38 cellular contexts compared by ENCODE assay signal in the genomic region with DNA sequence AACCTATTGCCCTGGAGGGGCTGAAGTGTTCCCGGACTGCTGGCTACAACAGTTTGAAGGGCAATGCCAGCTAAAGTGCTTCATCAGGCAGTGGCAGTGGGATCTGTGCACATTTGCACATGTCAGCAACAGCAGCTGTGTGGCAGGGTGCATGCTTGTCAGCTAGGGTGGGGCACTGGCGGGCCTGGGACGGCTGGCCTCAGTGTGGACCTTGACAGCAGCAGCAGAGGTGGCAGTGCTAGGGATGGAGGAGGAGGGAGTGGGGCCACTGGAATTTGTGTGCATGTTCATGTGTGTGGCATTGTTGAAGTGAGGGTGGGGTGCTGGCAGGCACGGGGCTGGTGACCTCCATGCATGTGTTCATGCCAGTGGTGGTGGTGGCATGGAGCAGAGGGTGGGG.
"Had no signal": no experiment of that assay in that cellular context is flagged by ENCODE, and none has a peak within 500 bp of the region (broad histone marks: within the 10 kb centered on the region; RNA-seq: fewer than 3 reads in every experiment).

No MANE protein-coding gene starts in this region.

- H3K27ac Mint-ChIP-seq: activated CD4-positive, alpha-beta memory T cell treated with anti-CD3 and anti-CD28 coated beads, Interleukin-2, amount 10 ng/mL, durations not matched to agents 7 days and 5 days; activated CD4-positive, alpha-beta T cell treated with anti-CD3 and anti-CD28 coated beads for 36 hours; activated CD4-positive, alpha-beta T cell treated with anti-CD3 and anti-CD28 coated beads, Interleukin-2, amount 10 ng/mL, durations not matched to agents 7 days and 5 days; activated CD8-positive, alpha-beta memory T cell treated with anti-CD3 and anti-CD28 coated beads, Interleukin-2, amount 10 ng/mL, durations not matched to agents 7 days and 5 days; activated CD8-positive, alpha-beta T cell treated with anti-CD3 and anti-CD28 coated beads, Interleukin-2, amount 10 ng/mL, durations not matched to agents 7 days and 5 days; activated naive CD4-positive, alpha-beta T cell treated with anti-CD3 and anti-CD28 coated beads, Interleukin-2, amount 10 ng/mL, durations not matched to agents 7 days and 5 days; activated naive CD4-positive, alpha-beta T cell treated with anti-CD3 and anti-CD28 coated beads, Interleukin-2, amount 50 U/mL, for 24 hours; activated naive CD8-positive, alpha-beta T cell; activated naive CD8-positive, alpha-beta T cell treated with anti-CD3 and anti-CD28 coated beads, Interleukin-2, amount 10 ng/mL, durations not matched to agents 7 days and 5 days; activated naive CD8-positive, alpha-beta T cell treated with anti-CD3 and anti-CD28 coated beads, Interleukin-2, amount 50 U/mL, for 24 hours; activated T-cell treated with anti-CD3 and anti-CD28 coated beads, Interleukin-2, amount 50 U/mL, for 24 hours; activated T-helper 2 cell treated with anti-CD3 and anti-CD28 coated beads, Interferon-gamma antibody, Interleukin-2, Interleukin-4, amounts not matched to agents 10 μg/mL and 5 μg/mL and 100 μg/mL, durations not matched to agents 14 hours and 24 hours and 36 hours; brain; T-helper 1 cell treated with Interleukin-12 subunit alpha and Interleukin-12 subunit beta and Interleukin-4 antibody, amounts not matched to agents 30 μg/mL and 1 μg/mL, for 36 hours; T-helper 2 cell treated with Interferon-gamma antibody and Interleukin-4, amounts not matched to agents 5 μg/mL and 100 μg/mL, for 36 hours; WTC11 had no signal

- H3K4me3 Mint-ChIP-seq: activated CD4-positive, alpha-beta memory T cell treated with anti-CD3 and anti-CD28 coated beads, Interleukin-2, amount 10 ng/mL, durations not matched to agents 7 days and 5 days; activated CD4-positive, alpha-beta T cell treated with anti-CD3 and anti-CD28 coated beads for 36 hours; activated CD4-positive, alpha-beta T cell treated with anti-CD3 and anti-CD28 coated beads, Interleukin-2, amount 10 ng/mL, durations not matched to agents 7 days and 5 days; activated CD8-positive, alpha-beta memory T cell treated with anti-CD3 and anti-CD28 coated beads, Interleukin-2, amount 10 ng/mL, durations not matched to agents 7 days and 5 days; activated CD8-positive, alpha-beta T cell treated with anti-CD3 and anti-CD28 coated beads, Interleukin-2, amount 10 ng/mL, durations not matched to agents 7 days and 5 days; activated naive CD4-positive, alpha-beta T cell treated with anti-CD3 and anti-CD28 coated beads, Interleukin-2, amount 10 ng/mL, durations not matched to agents 7 days and 5 days; activated naive CD4-positive, alpha-beta T cell treated with anti-CD3 and anti-CD28 coated beads, Interleukin-2, amount 50 U/mL, for 24 hours; activated naive CD8-positive, alpha-beta T cell; activated naive CD8-positive, alpha-beta T cell treated with anti-CD3 and anti-CD28 coated beads, Interleukin-2, amount 10 ng/mL, durations not matched to agents 7 days and 5 days; activated naive CD8-positive, alpha-beta T cell treated with anti-CD3 and anti-CD28 coated beads, Interleukin-2, amount 50 U/mL, for 24 hours; activated T-cell treated with anti-CD3 and anti-CD28 coated beads, Interleukin-2, amount 50 U/mL, for 24 hours; brain; central memory CD8-positive, alpha-beta T cell; T-helper 1 cell treated with Interleukin-12 subunit alpha and Interleukin-12 subunit beta and Interleukin-4 antibody, amounts not matched to agents 30 μg/mL and 1 μg/mL, for 36 hours; T-helper 2 cell treated with Interferon-gamma antibody and Interleukin-4, amounts not matched to agents 5 μg/mL and 100 μg/mL, for 36 hours; WTC11 had no signal

- H3K9me3 Mint-ChIP-seq: activated CD4-positive, alpha-beta memory T cell treated with anti-CD3 and anti-CD28 coated beads, Interleukin-2, amount 10 ng/mL, durations not matched to agents 7 days and 5 days; activated CD4-positive, alpha-beta T cell treated with anti-CD3 and anti-CD28 coated beads, Interleukin-2, amount 10 ng/mL, durations not matched to agents 7 days and 5 days; activated naive CD4-positive, alpha-beta T cell treated with anti-CD3 and anti-CD28 coated beads, Interleukin-2, amount 10 ng/mL, durations not matched to agents 7 days and 5 days; activated naive CD8-positive, alpha-beta T cell treated with anti-CD3 and anti-CD28 coated beads, Interleukin-2, amount 10 ng/mL, durations not matched to agents 7 days and 5 days; activated T-helper 2 cell treated with anti-CD3 and anti-CD28 coated beads, Interferon-gamma antibody, Interleukin-2, Interleukin-4, amounts not matched to agents 10 μg/mL and 5 μg/mL and 100 μg/mL, durations not matched to agents 14 hours and 24 hours and 36 hours; T-helper 1 cell treated with Interleukin-12 subunit alpha and Interleukin-12 subunit beta and Interleukin-4 antibody, amounts not matched to agents 30 μg/mL and 1 μg/mL, for 36 hours; T-helper 2 cell treated with Interferon-gamma antibody and Interleukin-4, amounts not matched to agents 5 μg/mL and 100 μg/mL, for 36 hours had no signal

- ATAC-seq: activated CD4-positive, alpha-beta T cell treated with anti-CD3 and anti-CD28 coated beads for 36 hours; activated CD4-positive, CD25-positive, alpha-beta regulatory T cell treated with anti-CD3 and anti-CD28 coated beads, Interleukin-2, amount 50 U/mL, for 24 hours; activated CD8-positive, alpha-beta memory T cell treated with anti-CD3 and anti-CD28 coated beads, Interleukin-2, amount 10 ng/mL, durations not matched to agents 7 days and 5 days; activated CD8-positive, alpha-beta T cell treated with anti-CD3 and anti-CD28 coated beads, Interleukin-2, amount 10 ng/mL, durations not matched to agents 7 days and 5 days; activated naive CD8-positive, alpha-beta T cell treated with anti-CD3 and anti-CD28 coated beads, Interleukin-2, amount 50 U/mL, for 24 hours; WTC11 had no signal

- DNase-seq: activated CD4-positive, alpha-beta memory T cell treated with anti-CD3 and anti-CD28 coated beads, Interleukin-2, amount 10 ng/mL, durations not matched to agents 7 days and 5 days; activated CD4-positive, alpha-beta T cell treated with anti-CD3 and anti-CD28 coated beads for 1 hour; activated CD4-positive, alpha-beta T cell treated with anti-CD3 and anti-CD28 coated beads for 36 hours; activated CD4-positive, alpha-beta T cell treated with anti-CD3 and anti-CD28 coated beads for 48 hours; activated CD4-positive, alpha-beta T cell treated with anti-CD3 and anti-CD28 coated beads, Interleukin-2, amount 10 ng/mL, durations not matched to agents 7 days and 5 days; activated CD4-positive, alpha-beta T cell treated with anti-CD3 and anti-CD28 coated beads, Interleukin-2, amount 50 U/mL, for 48 hours; activated CD4-positive, CD25-positive, alpha-beta regulatory T cell; activated CD8-positive, alpha-beta memory T cell treated with anti-CD3 and anti-CD28 coated beads for 24 hours; activated CD8-positive, alpha-beta memory T cell treated with anti-CD3 and anti-CD28 coated beads, Interleukin-2, amount 10 ng/mL, durations not matched to agents 7 days and 5 days; activated CD8-positive, alpha-beta memory T cell treated with anti-CD3 and anti-CD28 coated beads, Interleukin-2, amount 50 U/mL, for 48 hours; activated CD8-positive, alpha-beta T cell treated with anti-CD3 and anti-CD28 coated beads, Interleukin-2, amount 10 ng/mL, durations not matched to agents 7 days and 5 days; activated effector memory CD4-positive, alpha-beta T cell treated with Interleukin-2 at 50 U/mL for 16 hours; activated gamma-delta T cell; activated naive CD4-positive, alpha-beta T cell treated with anti-CD3 and anti-CD28 coated beads, Interleukin-2, amount 10 ng/mL, durations not matched to agents 7 days and 5 days; activated naive CD4-positive, alpha-beta T cell treated with Interleukin-2 at 50 U/mL for 16 hours; activated naive CD8-positive, alpha-beta T cell treated with anti-CD3 and anti-CD28 coated beads, Interleukin-2, amount 10 ng/mL, durations not matched to agents 7 days and 5 days; activated naive CD8-positive, alpha-beta T cell treated with anti-CD3 and anti-CD28 coated beads, Interleukin-2, amount 50 U/mL, for 24 hours; activated T-cell treated with anti-CD3 and anti-CD28 coated beads, Interleukin-2, amount 50 U/mL, for 24 hours; activated T-cell treated with anti-CD3 and anti-CD28 coated beads, Interleukin-2, amount 50 U/mL, for 48 hours; amygdala; anterior cingulate cortex; caudate nucleus; cerebellar nuclear complex; T-helper 1 cell; T-helper 2 cell; T-helper 9 cell; WERI-Rb-1 had no signal

- H3K27ac ChIP-seq: ascending aorta, cardiac muscle cell, WERI-Rb-1 had no signal

- H3K4me1 Mint-ChIP-seq: activated CD4-positive, alpha-beta memory T cell treated with anti-CD3 and anti-CD28 coated beads, Interleukin-2, amount 10 ng/mL, durations not matched to agents 7 days and 5 days; activated CD4-positive, alpha-beta T cell treated with anti-CD3 and anti-CD28 coated beads for 36 hours; activated CD4-positive, alpha-beta T cell treated with anti-CD3 and anti-CD28 coated beads, Interleukin-2, amount 10 ng/mL, durations not matched to agents 7 days and 5 days; activated CD8-positive, alpha-beta memory T cell treated with anti-CD3 and anti-CD28 coated beads, Interleukin-2, amount 10 ng/mL, durations not matched to agents 7 days and 5 days; activated naive CD4-positive, alpha-beta T cell treated with anti-CD3 and anti-CD28 coated beads, Interleukin-2, amount 10 ng/mL, durations not matched to agents 7 days and 5 days; activated naive CD4-positive, alpha-beta T cell treated with anti-CD3 and anti-CD28 coated beads, Interleukin-2, amount 50 U/mL, for 24 hours; activated naive CD8-positive, alpha-beta T cell treated with anti-CD3 and anti-CD28 coated beads, Interleukin-2, amount 10 ng/mL, durations not matched to agents 7 days and 5 days; activated naive CD8-positive, alpha-beta T cell treated with anti-CD3 and anti-CD28 coated beads, Interleukin-2, amount 50 U/mL, for 24 hours; brain; central memory CD8-positive, alpha-beta T cell; WTC11 had no signal

- H3K27me3 Mint-ChIP-seq: activated naive CD4-positive, alpha-beta T cell treated with anti-CD3 and anti-CD28 coated beads, Interleukin-2, amount 10 ng/mL, durations not matched to agents 7 days and 5 days had no signal

- H3K36me3 Mint-ChIP-seq: activated CD8-positive, alpha-beta memory T cell treated with anti-CD3 and anti-CD28 coated beads, Interleukin-2, amount 10 ng/mL, durations not matched to agents 7 days and 5 days; activated naive CD4-positive, alpha-beta T cell treated with anti-CD3 and anti-CD28 coated beads, Interleukin-2, amount 10 ng/mL, durations not matched to agents 7 days and 5 days; activated naive CD4-positive, alpha-beta T cell treated with anti-CD3 and anti-CD28 coated beads, Interleukin-2, amount 50 U/mL, for 24 hours; activated naive CD8-positive, alpha-beta T cell; activated naive CD8-positive, alpha-beta T cell treated with anti-CD3 and anti-CD28 coated beads, Interleukin-2, amount 10 ng/mL, durations not matched to agents 7 days and 5 days; brain; WTC11 had no signal

- H3K4me1 ChIP-seq: ascending aorta had no signal

- H3K27me3 ChIP-seq: ascending aorta, cardiac muscle cell had no signal
